In genomic region chr22:40044870-40045834, GRCh38 we compare ENCODE assay signal across 8 cellular contexts. TPM values are rescaled to one million over a fixed set of nuclear protein-coding genes. Genes with fewer than 3 reads are reported as not detected.
DNase-seq lines count a peak whose midpoint lies in the region; ATAC-seq and TF ChIP-seq lines count a peak whose summit lies in the region.

No MANE protein-coding gene starts in this region.

- H3K4me1 ChIP-seq in GM23248 (ENCODE audit: insufficient read depth), result peaks cover 20% of the 10 kb centered on the region

- peak overlapping the region; percentile 86 for H3K9ac ChIP-seq in GM23248

- H3K27me3 ChIP-seq in GM23248 (replicated peaks; ENCODE audit: insufficient read depth), result no peaks in the 10 kb centered on the region

- H3K27ac ChIP-seq in GM23248, result peak overlapping the region; percentile 38

- H2AFZ ChIP-seq in GM23248, result peak overlapping the region; percentile 94

- H3K4me3 ChIP-seq in GM23248, result peak overlapping the region; percentile 96

- no peaks in the 10 kb centered on the region for H3K9me2 ChIP-seq in GM23248 (ENCODE audit: insufficient read depth)

- no peak for TF ChIP-seq CTCF in activated CD8-positive, alpha-beta T cell treated with anti-CD3 and anti-CD28 coated beads for 36 hours (IDR thresholded peaks at IDR 0.05)

- H3K4me1 Mint-ChIP-seq in activated CD8-positive, alpha-beta T cell treated with anti-CD3 and anti-CD28 coated beads for 36 hours (ENCODE audit: low read depth), result peaks cover 32% of the 10 kb centered on the region
- H3K4me1 Mint-ChIP-seq in effector memory CD8-positive, alpha-beta T cell (ENCODE audit: low read depth in 2 of 2), result peaks cover 24 to 36% of the 10 kb centered on the region in 2 donors

- H3K27ac Mint-ChIP-seq in activated CD8-positive, alpha-beta T cell treated with anti-CD3 and anti-CD28 coated beads for 36 hours, result peak overlapping the region; percentile 99
- peak overlapping the region; percentile 99 to 100 for H3K27ac Mint-ChIP-seq in effector memory CD8-positive, alpha-beta T cell

- H3K36me3 ChIP-seq in GM23248 (ENCODE audit: low read depth), result no peaks in the 10 kb centered on the region

- no peaks in the 10 kb centered on the region for H3K9me3 ChIP-seq in GM23248 (ENCODE audit: low read depth)

- DNase-seq in GF-D8 (lab: John Stamatoyannopoulos, UW) (peak; percentile 22), GM23248 (peak; percentile 60), NAMALWA (ENCODE audit: low spot score) (peak; percentile 71), midbrain (lab: John Stamatoyannopoulos, UW) (peak; percentile 38), DMS153 treated with DMSO at 0.1 percent for 48 hours (lab: John Stamatoyannopoulos, UW; ENCODE audit: unreplicated experiment) (no peak)
- peak; percentile 87 for DNase-seq in activated CD8-positive, alpha-beta T cell treated with anti-CD3 and anti-CD28 coated beads for 36 hours
- peak; percentile 74 to 78 (median 78) for DNase-seq in effector memory CD8-positive, alpha-beta T cell
- peak; percentile 72 to 76 for DNase-seq in stimulated activated CD8-positive, alpha-beta memory T cell treated with anti-CD3 and anti-CD28 coated beads, Interleukin-15, amount 100 ng/mL, for 48 hours (ENCODE audit: low read depth in 2 of 2)

- peaks cover 3% of the 10 kb centered on the region for H3K36me3 Mint-ChIP-seq in activated CD8-positive, alpha-beta T cell treated with anti-CD3 and anti-CD28 coated beads for 36 hours (ENCODE audit: low read depth)
- peaks cover 42% of the 10 kb centered on the region for H3K36me3 Mint-ChIP-seq in effector memory CD8-positive, alpha-beta T cell (ENCODE audit: insufficient read depth)

- peak; percentile 26 for ATAC-seq in activated CD8-positive, alpha-beta T cell treated with anti-CD3 and anti-CD28 coated beads for 36 hours
- ATAC-seq in effector memory CD8-positive, alpha-beta T cell (replicated peaks), result peak; percentile 36

- no peaks in the 10 kb centered on the region for H4K20me1 ChIP-seq in GM23248 (ENCODE audit: insufficient read depth)

- POLR2A ChIA-PET in activated CD8-positive, alpha-beta T cell treated with anti-CD3 and anti-CD28 coated beads for 36 hours (lab: Charles Lee), result interaction anchor here (0.5 to 4.8 kb wide), 35 partner anchors 10 to 607 kb away, joined by 3 to 63 read pairs (median 4); partner anchors contain the start of genes ADSL, FAM83F and TNRC6B

- H3K27me3 Mint-ChIP-seq in activated CD8-positive, alpha-beta T cell treated with anti-CD3 and anti-CD28 coated beads for 36 hours, result no peaks in the 10 kb centered on the region
- H3K27me3 Mint-ChIP-seq in effector memory CD8-positive, alpha-beta T cell, result peaks cover under 1 to 2% of the 10 kb centered on the region in 2 donors

- peaks cover 11% of the 10 kb centered on the region; the same call in 1 of the 2 replicates for H3F3A ChIP-seq in GM23248 (ENCODE audit: insufficient read depth)

- 2 to 5% methylated on average over 55 to 78 of the region's 138 CpGs for WGBS in GM23248 (ENCODE audit: low coverage in 1 of 2, low lambda C conversion rate in 2 of 2, missing lambda C conversion rate in 2 of 2), 2 experiments

- H3K9me3 Mint-ChIP-seq in activated CD8-positive, alpha-beta T cell treated with anti-CD3 and anti-CD28 coated beads for 36 hours, result no peaks in the 10 kb centered on the region
- H3K9me3 Mint-ChIP-seq in effector memory CD8-positive, alpha-beta T cell, result no peaks in the 10 kb centered on the region

- peak overlapping the region; percentile 87 for H3K4me3 Mint-ChIP-seq in activated CD8-positive, alpha-beta T cell treated with anti-CD3 and anti-CD28 coated beads for 36 hours
- H3K4me3 Mint-ChIP-seq in effector memory CD8-positive, alpha-beta T cell, result peak overlapping the region; percentile 90 to 94

- H3K79me2 ChIP-seq in GM23248 (ENCODE audit: insufficient read depth), result peaks cover 44% of the 10 kb centered on the region

- CTCF ChIA-PET in activated CD8-positive, alpha-beta T cell treated with anti-CD3 and anti-CD28 coated beads for 36 hours (lab: Charles Lee), result interaction anchor here (0.8 to 3.9 kb wide), 10 partner anchors 9 to 510 kb away, joined by 3 to 35 read pairs (median 6); partner anchors contain the start of genes ADSL and TNRC6B

- H3K4me2 ChIP-seq in GM23248 (ENCODE audit: unreplicated experiment), result peak overlapping the region; percentile 76

- intact Hi-C loops in activated CD8-positive, alpha-beta T cell treated with anti-CD3 and anti-CD28 coated beads for 36 hours (cut with micrococcal nuclease), result loop anchor here (1.0 to 5.0 kb wide), 2 partner anchors 132 to 302 kb away; partner anchors contain the start of genes ADSL and TNRC6B

- in situ Hi-C loops in GM23248 (cut with MboI), result loop anchor here (10.0 kb wide), 1 partner anchor 300 kb away; the partner anchor contains the start of gene ADSL

RNA-seq across cellular contexts. Expression of gene FAM83F, which starts 50.4 kb away (rescaled TPM):
- not detected in 2 replicates for total RNA-seq in GM23248 (2014; rRNA removed; shearing (Covaris generic))
- not detected in 2 replicates for polyA plus RNA-seq in GM23248 (2016; fragmentation: Nextera tagmentation; extraction: Ambion mirVana)
- total RNA-seq in activated CD8-positive, alpha-beta T cell treated with anti-CD3 and anti-CD28 coated beads for 36 hours, result 1 to 10 TPM; 1.5 to 2.0 TPM
